ENCODE assay signal across 9 cellular contexts in genomic region chr12:80778005-80778541, GRCh38.
DNase-seq lines count a peak whose midpoint lies in the region; ATAC-seq, FAIRE-seq and TF ChIP-seq lines count a peak whose summit lies in the region.
"Had no signal": no experiment of that assay in that cellular context is flagged by ENCODE, and none has a peak within 500 bp of the region (broad histone marks: within the 10 kb centered on the region; RNA-seq: fewer than 3 reads in every experiment).

No MANE protein-coding gene starts in this region.

- peak; percentile 94 for FAIRE-seq in GM12878 (lab: Jason Lieb, UNC)

- RAD21 ChIA-PET in GM12878 (lab: Charles Lee; ENCODE audit: unreplicated experiment), result interaction anchor here (0.7 to 5.0 kb wide), 7 partner anchors 15 to 115 kb away, joined by 3 to 26 read pairs (median 3); no protein-coding TSS in a partner anchor

- TF ChIP-seq RAD21 in GM12878 (IDR thresholded peaks at IDR 0.05; ENCODE audit: insufficient read depth, low read depth, low read length), result no peak

- intact Hi-C loops in GM12878 (cut with micrococcal nuclease; ENCODE audit: unreplicated experiment), result loop anchor here (1.0 to 5.0 kb wide), 2 partner anchors 30 to 486 kb away; no protein-coding TSS in a partner anchor
- intact Hi-C loops in testis (cut with DNase I; ENCODE audit: low total_unique reads), result no loop called here
- intact Hi-C loops in Caco-2 (cut with micrococcal nuclease; ENCODE audit: unreplicated experiment), result no loop called here

- H3K36me3 Mint-ChIP-seq in Caco-2 (ENCODE audit: insufficient read depth, unreplicated experiment), result no peaks in the 10 kb centered on the region
- H3K36me3 Mint-ChIP-seq: activated naive CD8-positive, alpha-beta T cell had no signal

- TF ChIP-seq CTCF in GM12878 (IDR thresholded peaks at IDR 0.05 in 2 of 3, conservative IDR thresholded peaks at IDR 0.05 in 1 of 3; ENCODE audit: control insufficient read depth in 2 of 3, extremely low read depth in 1 of 3, insufficient read depth in 1 of 3, low read depth in 3 of 3, low read length in 3 of 3) (no peak), testis (IDR thresholded peaks at IDR 0.05) (no peak), Caco-2 (IDR thresholded peaks at IDR 0.05; ENCODE audit: insufficient read depth in 1 of 2, low read depth in 1 of 2, low read length in 1 of 2, severe bottlenecking in 1 of 2, unreplicated experiment in 1 of 2) (no peak)

- no TSS peak for BruUV-seq in GM12878 (replicated peaks; lab: Mats Ljungman, UMichigan)
- BruUV-seq in Caco-2 (replicated peaks; lab: Mats Ljungman, UMichigan), result no TSS peak

- ATAC-seq in GM19351 (IDR thresholded peaks at IDR 0.05; ENCODE audit: unreplicated experiment) (peak; percentile 91), HG03196 (IDR thresholded peaks at IDR 0.05; ENCODE audit: unreplicated experiment) (peak; percentile 99), GM12878 (peak; percentile 95)

- no peaks in the 10 kb centered on the region for H4K20me1 ChIP-seq in GM12878 (ENCODE audit: control insufficient read depth, insufficient read depth)

- SMC1A ChIA-PET in GM12878 (lab: Charles Lee; ENCODE audit: uncharacterized antibody, unreplicated experiment), result interaction anchor here (1.0 to 4.5 kb wide), 15 partner anchors 9 to 484 kb away, joined by 3 to 35 read pairs (median 6); no protein-coding TSS in a partner anchor

- no peaks in the 10 kb centered on the region for H3K27me3 ChIP-seq in GM12878 (replicated peaks in 1 of 2; ENCODE audit: control insufficient read depth in 2 of 2, insufficient read depth in 2 of 2, low read length in 1 of 2)
- no peaks in the 10 kb centered on the region for H3K27me3 ChIP-seq in testis
- no peaks in the 10 kb centered on the region for H3K27me3 ChIP-seq in Caco-2 (replicated peaks; ENCODE audit: control insufficient read depth, insufficient read depth, low read length)

- H3K36me3 ChIP-seq in GM12878 (ENCODE audit: control insufficient read depth in 2 of 2, insufficient read depth in 2 of 2, low read length in 1 of 2), result no peaks in the 10 kb centered on the region
- no peaks in the 10 kb centered on the region for H3K36me3 ChIP-seq in testis (ENCODE audit: low read depth, missing control alignments)
- H3K36me3 ChIP-seq in Caco-2 (ENCODE audit: control insufficient read depth, insufficient read depth, low read length), result no peaks in the 10 kb centered on the region

- peak overlapping the region; percentile 53; the same call in 1 of the 2 replicates for H3K9ac ChIP-seq in GM12878 (ENCODE audit: control insufficient read depth, insufficient read depth, low read length)

- POLR2A ChIA-PET in GM12878 (lab: Charles Lee), result interaction anchor here (0.6 to 1.8 kb wide), 4 partner anchors 11 to 45 kb away, joined by 3 to 9 read pairs (median 5); no protein-coding TSS in a partner anchor
- POLR2A ChIA-PET in Caco-2 (lab: Charles Lee), result no interaction called here

- TF ChIP-seq POLR2A in GM12878 (IDR thresholded peaks at IDR 0.05; ENCODE audit: low read depth, low read length), result no peak
- TF ChIP-seq POLR2A in testis (IDR thresholded peaks at IDR 0.05), result no peak

- in situ Hi-C loops in GM12878 (cut with MboI), result loop anchor here (10.0 kb wide), 2 partner anchors 483 to 573 kb away; no protein-coding TSS in a partner anchor

- peaks cover 18% of the 10 kb centered on the region for H3K9me3 ChIP-seq in GM12878 (replicated peaks; ENCODE audit: control insufficient read depth, insufficient read depth, low read length)
- no peaks in the 10 kb centered on the region for H3K9me3 ChIP-seq in testis
- no peaks in the 10 kb centered on the region for H3K9me3 ChIP-seq in Caco-2

- no peak overlapping the region for H3K27ac Mint-ChIP-seq in Caco-2 (ENCODE audit: unreplicated experiment)
- H3K27ac Mint-ChIP-seq: activated naive CD8-positive, alpha-beta T cell had no signal

- WGBS in GM12878 (ENCODE audit: insufficient coverage, insufficient replicate concordance, low lambda C conversion rate, missing lambda C conversion rate), result 0% methylated on average over 3 of the region's 3 CpGs
- 73 to 78% methylated on average over 3 of the region's 3 CpGs for WGBS in testis, 2 donors

- H3K4me1 ChIP-seq in GM12878 (ENCODE audit: control insufficient read depth, insufficient read depth, low read length), result peaks cover 19% of the 10 kb centered on the region
- peaks cover 7% of the 10 kb centered on the region for H3K4me1 ChIP-seq in testis
- 0 out of 2 replicates have a peak, but pooled peaks cover 4% of the 10 kb centered on the region for H3K4me1 ChIP-seq in Caco-2

- no peaks in the 10 kb centered on the region for H3K4me1 Mint-ChIP-seq in Caco-2 (ENCODE audit: low read depth, unreplicated experiment)

- CTCF ChIA-PET in GM12878 (lab: Yijun Ruan, JAX) (interaction anchor here (0.9 to 3.7 kb wide), 10 partner anchors 9 to 365 kb away, joined by 3 to 16 read pairs (median 4); no protein-coding TSS in a partner anchor), Caco-2 (lab: Charles Lee) (no interaction called here)

- 0 out of 2 replicates have a peak overlapping the region, but pooled peaks have one; percentile 35 for H3K4me3 ChIP-seq in GM12878
- no peak overlapping the region for H3K4me3 ChIP-seq in testis
- H3K4me3 ChIP-seq in Caco-2 (ENCODE audit: low read depth, low read length), result no peak overlapping the region

- no peaks in the 10 kb centered on the region for H3K9me3 Mint-ChIP-seq in Caco-2 (ENCODE audit: unreplicated experiment)

- H3K27ac ChIP-seq in GM12878 (ENCODE audit: control insufficient read depth, insufficient read depth) (peak overlapping the region; percentile 95), testis (peak overlapping the region in 1 of 2 donors; percentile 25)

- peak overlapping the region; percentile 39; the same call in 1 of the 2 replicates for H2AFZ ChIP-seq in GM12878 (ENCODE audit: control insufficient read depth, low read depth, low read length)

- H3K4me2 ChIP-seq in GM12878 (ENCODE audit: control insufficient read depth, insufficient read depth), result peak overlapping the region; percentile 65

- H3K27me3 Mint-ChIP-seq in Caco-2 (ENCODE audit: insufficient read depth, unreplicated experiment), result no peaks in the 10 kb centered on the region
- H3K27me3 Mint-ChIP-seq: activated naive CD8-positive, alpha-beta T cell had no signal

- peak; percentile 91 for DNase-seq in EH (ENCODE audit: low read depth)
- peak; percentile 84 for DNase-seq in NCI-H2227 treated with DMSO at 0.1 percent for 48 hours (lab: John Stamatoyannopoulos, UW)
- DNase-seq in GM12878 (ENCODE audit: low read depth, low spot score), result peak; percentile 99
- DNase-seq in kidney tubule cell (ENCODE audit: low spot score), result peak; percentile 94
- DNase-seq in testis, result peak; percentile 60
- no peak for DNase-seq in Caco-2

- no peak overlapping the region for H3K4me3 Mint-ChIP-seq in Caco-2 (ENCODE audit: unreplicated experiment)
- H3K4me3 Mint-ChIP-seq: activated naive CD8-positive, alpha-beta T cell had no signal

- TF ChIP-seq EP300 in GM12878 (IDR thresholded peaks at IDR 0.05; ENCODE audit: borderline replicate concordance in 1 of 2, control insufficient read depth in 1 of 2, low read depth in 2 of 2, low read length in 2 of 2), result peak; percentile 92 to 93; a peak in 3 of 4 replicates

- no peaks in the 10 kb centered on the region; the same call in none of the 2 replicates for H3K79me2 ChIP-seq in GM12878 (ENCODE audit: control insufficient read depth, insufficient read depth, low read length)

TF ChIP-seq in GM12878, 131 proteins besides CTCF, POLR2A, EP300 and RAD21 (continues in another document):
- TF ChIP-seq ZNF24 (IDR thresholded peaks at IDR 0.05) (peak; percentile 73; the same call in 1 of the 2 replicates), IRF5 (IDR thresholded peaks at IDR 0.05; ENCODE audit: borderline replicate concordance) (no peak), KAT2A (conservative IDR thresholded peaks at IDR 0.05; ENCODE audit: control insufficient read depth, low read depth, low read length) (no peak), MEF2B (IDR thresholded peaks at IDR 0.05; ENCODE audit: partially characterized antibody, poor library complexity, severe bottlenecking) (peak; percentile 92), POLR2AphosphoS5 (IDR thresholded peaks at IDR 0.05; ENCODE audit: low read length) (0 out of 2 replicates have a peak, but pooled peaks have one; percentile 42), SMAD5 (IDR thresholded peaks at IDR 0.05; ENCODE audit: low read depth) (no peak), BCL11A (IDR thresholded peaks at IDR 0.05; ENCODE audit: low read depth, low read length) (peak; percentile 99)

Comparison
In these comparisons a context has a peak if more than half of its experiments do, and no peak if none do; other contexts are left out.
1. DNase-seq: peak in EH (single experiment), NCI-H2227 treated with DMSO at 0.1 percent for 48 hours (single experiment), GM12878 (single experiment), kidney tubule cell (single experiment) and testis (single experiment); none in Caco-2 (0 of 2).
2. Peak in every context shown above with its lines, with median percentiles within 50 percentile points of each other: ATAC-seq.